ENCODE assay signal across 14 cellular contexts in the genomic region with DNA sequence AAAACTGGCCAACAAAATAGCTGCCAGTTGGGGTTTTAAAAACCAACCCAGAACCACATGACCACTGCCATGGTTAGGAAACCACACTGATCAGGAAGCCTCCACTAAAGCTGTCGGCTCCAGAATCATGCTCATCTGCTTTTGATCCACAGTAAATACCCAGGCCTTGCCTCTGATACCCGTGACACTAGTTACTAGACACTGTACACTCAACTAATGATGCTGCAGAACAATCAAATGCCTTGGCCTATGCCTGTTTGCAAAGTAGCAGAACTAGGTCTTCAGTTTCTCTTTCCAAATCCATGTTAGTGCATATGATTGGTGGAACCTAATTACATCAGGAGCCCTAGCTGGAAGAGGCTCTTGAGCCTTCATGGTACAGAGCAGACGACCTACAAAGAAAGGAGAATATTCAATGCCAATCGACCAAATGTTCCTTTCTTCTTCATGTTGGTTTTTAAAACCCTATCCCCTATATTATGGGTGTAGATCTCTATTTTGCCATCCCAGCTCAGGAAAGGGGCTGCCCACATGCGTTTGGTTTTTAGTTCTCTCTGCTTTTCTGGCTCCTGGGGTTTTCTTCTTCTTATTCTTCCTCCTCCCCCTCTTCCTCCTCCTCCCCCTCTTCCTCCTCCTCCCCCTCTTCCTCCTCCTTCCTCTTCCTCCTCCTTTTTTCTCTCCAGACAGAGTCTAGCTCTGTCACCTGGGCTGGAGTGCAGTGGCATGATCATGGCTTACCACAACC.
DNase-seq lines count a peak whose midpoint lies in the region; ATAC-seq and TF ChIP-seq lines count a peak whose summit lies in the region.
"Had no signal": no experiment of that assay in that cellular context is flagged by ENCODE, and none has a peak within 500 bp of the region (broad histone marks: within the 10 kb centered on the region; RNA-seq: fewer than 3 reads in every experiment).

No MANE protein-coding gene starts in this region.

- H3K27me3 ChIP-seq in SK-N-SH (ENCODE audit: insufficient read depth) = no peaks in the 10 kb centered on the region
- H3K27me3 ChIP-seq: neural progenitor cell had no signal

- H3K36me3 ChIP-seq in SK-N-SH (replicated peaks in 1 of 2; ENCODE audit: control insufficient read depth in 1 of 2, insufficient read depth in 2 of 2, low read length in 1 of 2) (no peaks in the 10 kb centered on the region), HEK293 (ENCODE audit: control insufficient read depth in 2 of 2, insufficient read depth in 1 of 2, low read length in 2 of 2) (no peaks in the 10 kb centered on the region)
- H3K36me3 ChIP-seq: neural progenitor cell had no signal

- no peaks in the 10 kb centered on the region for H4K20me1 ChIP-seq in SK-N-SH (ENCODE audit: insufficient read depth)

- H3K4me3 Mint-ChIP-seq in activated CD4-positive, alpha-beta memory T cell treated with anti-CD3 and anti-CD28 coated beads, Interleukin-2, amount 10 ng/mL, durations not matched to agents 7 days and 5 days = no peak overlapping the region
- H3K4me3 Mint-ChIP-seq in natural killer cell treated with Interleukin-12 subunit alpha and Interleukin-12 subunit beta and Interleukin-15 and Interleukin-18, amount 100 ng/mL, for 72 hours = no peak overlapping the region
- H3K4me3 Mint-ChIP-seq: neural progenitor cell had no signal

- H3K4me3 ChIP-seq in SK-N-SH (ENCODE audit: low read depth in 2 of 2, low read length in 1 of 2) = no peak overlapping the region
- H3K4me3 ChIP-seq in HEK293 (ENCODE audit: low read depth, low read length) = no peak overlapping the region
- H3K4me3 ChIP-seq: neural progenitor cell, smooth muscle cell had no signal

- no peaks in the 10 kb centered on the region for H3K27me3 Mint-ChIP-seq in activated CD4-positive, alpha-beta memory T cell treated with anti-CD3 and anti-CD28 coated beads, Interleukin-2, amount 10 ng/mL, durations not matched to agents 7 days and 5 days
- H3K27me3 Mint-ChIP-seq in natural killer cell treated with Interleukin-12 subunit alpha and Interleukin-12 subunit beta and Interleukin-15 and Interleukin-18, amount 100 ng/mL, for 72 hours = no peaks in the 10 kb centered on the region

- peak; percentile 41 for ATAC-seq in SK-N-SH treated with all-trans-retinoic acid at 6 μM for 48 hours
- peak; percentile 53 to 61 for ATAC-seq in natural killer cell treated with Interleukin-12 subunit alpha and Interleukin-12 subunit beta and Interleukin-15 and Interleukin-18, amount 100 ng/mL, for 72 hours
- ATAC-seq: left cardiac atrium had no signal

- H3K4me1 Mint-ChIP-seq in activated CD4-positive, alpha-beta memory T cell treated with anti-CD3 and anti-CD28 coated beads, Interleukin-2, amount 10 ng/mL, durations not matched to agents 7 days and 5 days = peaks cover 13% of the 10 kb centered on the region
- H3K4me1 Mint-ChIP-seq in natural killer cell treated with Interleukin-12 subunit alpha and Interleukin-12 subunit beta and Interleukin-15 and Interleukin-18, amount 100 ng/mL, for 72 hours (ENCODE audit: low read depth in 2 of 2) = peaks cover 12 to 22% of the 10 kb centered on the region in 2 donors
- H3K4me1 Mint-ChIP-seq: neural progenitor cell had no signal

- peak overlapping the region; percentile 44 for H3K27ac Mint-ChIP-seq in activated CD4-positive, alpha-beta memory T cell treated with anti-CD3 and anti-CD28 coated beads, Interleukin-2, amount 10 ng/mL, durations not matched to agents 7 days and 5 days
- H3K27ac Mint-ChIP-seq in natural killer cell treated with Interleukin-12 subunit alpha and Interleukin-12 subunit beta and Interleukin-15 and Interleukin-18, amount 100 ng/mL, for 72 hours = peak overlapping the region; percentile 33 to 92
- H3K27ac Mint-ChIP-seq: neural progenitor cell had no signal

- no peaks in the 10 kb centered on the region for H3K9me2 ChIP-seq in SK-N-SH

- intact Hi-C loops in cardiac septum (cut with DNase I) = no loop called here

- WGBS in SK-N-SH (ENCODE audit: low lambda C conversion rate) = 83% methylated on average over 5 of the region's 5 CpGs

- no peak overlapping the region for H2AFZ ChIP-seq in SK-N-SH (ENCODE audit: low read depth)
- H2AFZ ChIP-seq: neural progenitor cell had no signal

- TF ChIP-seq CTCF in SK-N-SH (IDR thresholded peaks at IDR 0.05) (no peak), HEK293 (tag by site-specific recombination; IDR thresholded peaks at IDR 0.05) (no peak)

- H3F3A ChIP-seq in SK-N-SH (replicated peaks; ENCODE audit: insufficient read depth) = no peaks in the 10 kb centered on the region

- H3K4me2 ChIP-seq in SK-N-SH = no peak overlapping the region
- H3K4me2 ChIP-seq: neural progenitor cell, smooth muscle cell had no signal

- no peak overlapping the region for H3K27ac ChIP-seq in SK-N-SH (ENCODE audit: low read depth in 2 of 2, low read length in 1 of 2)
- H3K27ac ChIP-seq in HEK293 (ENCODE audit: extremely low read depth, low read depth, low read length) = no peak overlapping the region
- H3K27ac ChIP-seq: neural progenitor cell had no signal

- no peak for TF ChIP-seq EP300 in SK-N-SH (IDR thresholded peaks at IDR 0.05; ENCODE audit: borderline replicate concordance in 1 of 2, low read depth in 1 of 2, low read length in 1 of 2)

- CTCF ChIA-PET in SK-N-SH (lab: Yijun Ruan, JAX) (interaction anchor here (1.2 to 1.6 kb wide), 2 partner anchors 8 to 77 kb away, joined by 3 to 4 read pairs; partner anchors contain the start of gene CNNM2), HEK293 (lab: Yijun Ruan, JAX) (interaction anchor here (0.8 kb wide), 1 partner anchor 52 kb away, joined by 3 read pairs; no protein-coding TSS in a partner anchor)
- CTCF ChIA-PET in activated CD4-positive, alpha-beta memory T cell treated with anti-CD3 and anti-CD28 coated beads, Interleukin-2, amount 10 ng/mL, durations not matched to agents 7 days and 5 days (lab: Charles Lee) = interaction anchor here (0.8 to 1.7 kb wide), 2 partner anchors 77 to 205 kb away, joined by 3 to 4 read pairs; partner anchors contain the start of gene CNNM2

- no peak for TF ChIP-seq RAD21 in SK-N-SH (IDR thresholded peaks at IDR 0.05; ENCODE audit: low read length)

- H3K79me2 ChIP-seq in SK-N-SH (ENCODE audit: insufficient read depth) = no peaks in the 10 kb centered on the region

- H3K4me1 ChIP-seq in SK-N-SH (ENCODE audit: control insufficient read depth in 1 of 2, insufficient read depth in 2 of 2, low read depth in 1 of 2, low read length in 1 of 2) (peaks cover 0 to 2% of the 10 kb centered on the region in 2 experiments; a peak in 1 of 4 replicates), HEK293 (ENCODE audit: control insufficient read depth, insufficient read depth, low read length) (peaks cover 5% of the 10 kb centered on the region; the same call in 1 of the 2 replicates)

- H3K9me3 ChIP-seq in SK-N-SH (no peaks in the 10 kb centered on the region), HEK293 (ENCODE audit: control insufficient read depth, insufficient read depth, low read depth, low read length) (no peaks in the 10 kb centered on the region)

- POLR2A ChIA-PET in SK-N-SH (lab: Yijun Ruan, JAX) = no interaction called here
- POLR2A ChIA-PET in HEK293 (lab: Yijun Ruan, JAX) = no interaction called here
- POLR2A ChIA-PET in activated CD4-positive, alpha-beta memory T cell treated with anti-CD3 and anti-CD28 coated beads, Interleukin-2, amount 10 ng/mL, durations not matched to agents 7 days and 5 days (lab: Charles Lee) = no interaction called here

- H3K9me3 Mint-ChIP-seq in activated CD4-positive, alpha-beta memory T cell treated with anti-CD3 and anti-CD28 coated beads, Interleukin-2, amount 10 ng/mL, durations not matched to agents 7 days and 5 days = peaks cover 4% of the 10 kb centered on the region
- H3K9me3 Mint-ChIP-seq in natural killer cell treated with Interleukin-12 subunit alpha and Interleukin-12 subunit beta and Interleukin-15 and Interleukin-18, amount 100 ng/mL, for 72 hours = no peaks in the 10 kb centered on the region

- DNase-seq in SK-N-SH (no peak), OCI-M2 (lab: John Stamatoyannopoulos, UW; ENCODE audit: unreplicated experiment) (no peak), A172 (ENCODE audit: low spot score) (no peak), cardiac septum (ENCODE audit: low spot score) (no peak)
- DNase-seq in activated CD4-positive, alpha-beta memory T cell treated with anti-CD3 and anti-CD28 coated beads, Interleukin-2, amount 10 ng/mL, durations not matched to agents 7 days and 5 days = peak; percentile 16
- DNase-seq in natural killer cell treated with Interleukin-12 subunit alpha and Interleukin-12 subunit beta and Interleukin-15 and Interleukin-18, amount 100 ng/mL, for 72 hours (ENCODE audit: low spot score) = no peak
- DNase-seq: effector CD4-positive, alpha-beta T cell; left cardiac atrium; MM.1S; NCI-H774 had no signal

- H3K9ac ChIP-seq in SK-N-SH = no peak overlapping the region
- H3K9ac ChIP-seq: neural progenitor cell had no signal

- H3K36me3 Mint-ChIP-seq in activated CD4-positive, alpha-beta memory T cell treated with anti-CD3 and anti-CD28 coated beads, Interleukin-2, amount 10 ng/mL, durations not matched to agents 7 days and 5 days (ENCODE audit: low read depth) = no peaks in the 10 kb centered on the region
- no peaks in the 10 kb centered on the region for H3K36me3 Mint-ChIP-seq in natural killer cell treated with Interleukin-12 subunit alpha and Interleukin-12 subunit beta and Interleukin-15 and Interleukin-18, amount 100 ng/mL, for 72 hours
- H3K36me3 Mint-ChIP-seq: neural progenitor cell had no signal

TF ChIP-seq in SK-N-SH treated with all-trans-retinoic acid at 6 μM for 48 hours, 23 proteins besides CTCF, POLR2A, EP300 and RAD21 (continues in another document):
- TF ChIP-seq OSR1 (CRISPR knock-in tag; IDR thresholded peaks at IDR 0.05) = no peak

TF ChIP-seq in SK-N-SH, 30 proteins besides CTCF, POLR2A, EP300 and RAD21 (continues in another document):
- no peak for TF ChIP-seq TCF12 (IDR thresholded peaks at IDR 0.05)
- no peak for TF ChIP-seq USF1 (IDR thresholded peaks at IDR 0.05; ENCODE audit: borderline replicate concordance, low read depth)

TF ChIP-seq in HEK293, 187 proteins besides CTCF, POLR2A, EP300 and RAD21 (continues in another document):
- TF ChIP-seq ZIC2 (tag by site-specific recombination; IDR thresholded peaks at IDR 0.05) (no peak), ZNF610 (tag by site-specific recombination; IDR thresholded peaks at IDR 0.05; ENCODE audit: borderline replicate concordance) (no peak), ZBTB17 (tag by site-specific recombination; IDR thresholded peaks at IDR 0.05) (peak; percentile 71)
